ENCODE assay signal across 3 cellular contexts in the genomic region with DNA sequence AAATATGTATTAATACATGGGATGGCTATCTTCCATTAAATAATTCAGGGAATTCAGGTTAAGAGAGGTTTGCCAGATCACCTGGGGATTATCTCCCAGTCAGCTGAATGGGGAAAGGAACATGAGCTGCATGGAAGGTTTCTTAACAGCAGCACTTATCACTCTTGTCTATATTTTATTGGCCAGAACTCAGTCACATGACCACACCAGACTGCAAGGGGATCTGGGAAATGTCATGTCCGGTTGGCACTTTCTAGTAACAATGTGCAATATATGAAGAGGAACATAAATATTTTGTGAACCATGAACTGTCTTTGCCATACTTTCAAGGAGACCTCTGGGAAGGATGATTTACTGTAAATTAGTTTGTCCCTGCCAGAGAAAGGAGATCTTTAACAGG.
TF ChIP-seq lines count a peak whose summit lies in the region.

No MANE protein-coding gene starts in this region.

TF ChIP-seq in A549, 52 proteins besides CTCF, POLR2A, EP300 and RAD21:
- TF ChIP-seq USF2 (IDR thresholded peaks at IDR 0.05) (no peak), ESRRA (IDR thresholded peaks at IDR 0.05; ENCODE audit: borderline replicate concordance, low read length) (no peak), MAZ (IDR thresholded peaks at IDR 0.05; ENCODE audit: borderline replicate concordance, low read depth, low read length) (no peak), NPAS2 (CRISPR knock-in tag; IDR thresholded peaks at IDR 0.05; ENCODE audit: borderline replicate concordance) (no peak)

TF ChIP-seq in IMR-90, 13 proteins besides CTCF, POLR2A, EP300 and RAD21:
- TF ChIP-seq RCOR1 (IDR thresholded peaks at IDR 0.05; ENCODE audit: insufficient replicate concordance, low read length) (no peak), NFE2L2 (IDR thresholded peaks at IDR 0.05; ENCODE audit: low read depth, low read length) (no peak), CEBPB (IDR thresholded peaks at IDR 0.05; ENCODE audit: low read depth, low read length) (no peak), RFX5 (IDR thresholded peaks at IDR 0.05; ENCODE audit: low read depth, low read length) (no peak), USF2 (IDR thresholded peaks at IDR 0.05; ENCODE audit: low read depth, low read length) (no peak), FOS (IDR thresholded peaks at IDR 0.05; ENCODE audit: low read depth, low read length) (no peak), SMC3 (IDR thresholded peaks at IDR 0.05; ENCODE audit: low read depth, low read length) (no peak), ELK1 (IDR thresholded peaks at IDR 0.05; ENCODE audit: borderline replicate concordance, low read depth, low read length) (no peak), MXI1 (IDR thresholded peaks at IDR 0.05; ENCODE audit: borderline replicate concordance, low read depth, low read length) (no peak), MAFK (IDR thresholded peaks at IDR 0.05; ENCODE audit: low read depth, low read length) (no peak), BHLHE40 (IDR thresholded peaks at IDR 0.05; ENCODE audit: low read depth, low read length) (no peak), MAZ (IDR thresholded peaks at IDR 0.05; ENCODE audit: borderline replicate concordance, low read depth, low read length) (no peak), CHD1 (IDR thresholded peaks at IDR 0.05; ENCODE audit: low read depth, low read length) (no peak)

TF ChIP-seq in SK-N-SH treated with all-trans-retinoic acid at 6 μM for 48 hours, 23 proteins besides CTCF, POLR2A, EP300 and RAD21:
- TF ChIP-seq, protein P1, sequence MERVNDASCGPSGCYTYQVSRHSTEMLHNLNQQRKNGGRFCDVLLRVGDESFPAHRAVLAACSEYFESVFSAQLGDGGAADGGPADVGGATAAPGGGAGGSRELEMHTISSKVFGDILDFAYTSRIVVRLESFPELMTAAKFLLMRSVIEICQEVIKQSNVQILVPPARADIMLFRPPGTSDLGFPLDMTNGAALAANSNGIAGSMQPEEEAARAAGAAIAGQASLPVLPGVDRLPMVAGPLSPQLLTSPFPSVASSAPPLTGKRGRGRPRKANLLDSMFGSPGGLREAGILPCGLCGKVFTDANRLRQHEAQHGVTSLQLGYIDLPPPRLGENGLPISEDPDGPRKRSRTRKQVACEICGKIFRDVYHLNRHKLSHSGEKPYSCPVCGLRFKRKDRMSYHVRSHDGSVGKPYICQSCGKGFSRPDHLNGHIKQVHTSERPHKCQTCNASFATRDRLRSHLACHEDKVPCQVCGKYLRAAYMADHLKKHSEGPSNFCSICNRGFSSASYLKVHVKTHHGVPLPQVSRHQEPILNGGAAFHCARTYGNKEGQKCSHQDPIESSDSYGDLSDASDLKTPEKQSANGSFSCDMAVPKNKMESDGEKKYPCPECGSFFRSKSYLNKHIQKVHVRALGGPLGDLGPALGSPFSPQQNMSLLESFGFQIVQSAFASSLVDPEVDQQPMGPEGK (CRISPR knock-in tag; IDR thresholded peaks at IDR 0.05; ENCODE audit: borderline replicate concordance), result no peak
- TF ChIP-seq TCF4 (CRISPR knock-in tag; IDR thresholded peaks at IDR 0.05; ENCODE audit: borderline replicate concordance) (no peak), CSDC2 (CRISPR knock-in tag; IDR thresholded peaks at IDR 0.05) (0 out of 2 replicates have a peak, but pooled peaks have one; percentile 1)
- TF ChIP-seq, protein P2, sequence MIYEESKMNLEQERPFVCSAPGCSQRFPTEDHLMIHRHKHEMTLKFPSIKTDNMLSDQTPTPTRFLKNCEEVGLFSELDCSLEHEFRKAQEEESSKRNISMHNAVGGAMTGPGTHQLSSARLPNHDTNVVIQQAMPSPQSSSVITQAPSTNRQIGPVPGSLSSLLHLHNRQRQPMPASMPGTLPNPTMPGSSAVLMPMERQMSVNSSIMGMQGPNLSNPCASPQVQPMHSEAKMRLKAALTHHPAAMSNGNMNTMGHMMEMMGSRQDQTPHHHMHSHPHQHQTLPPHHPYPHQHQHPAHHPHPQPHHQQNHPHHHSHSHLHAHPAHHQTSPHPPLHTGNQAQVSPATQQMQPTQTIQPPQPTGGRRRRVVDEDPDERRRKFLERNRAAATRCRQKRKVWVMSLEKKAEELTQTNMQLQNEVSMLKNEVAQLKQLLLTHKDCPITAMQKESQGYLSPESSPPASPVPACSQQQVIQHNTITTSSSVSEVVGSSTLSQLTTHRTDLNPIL (CRISPR knock-in tag; IDR thresholded peaks at IDR 0.05; ENCODE audit: low read depth), result no peak
- TF ChIP-seq, protein P3, sequence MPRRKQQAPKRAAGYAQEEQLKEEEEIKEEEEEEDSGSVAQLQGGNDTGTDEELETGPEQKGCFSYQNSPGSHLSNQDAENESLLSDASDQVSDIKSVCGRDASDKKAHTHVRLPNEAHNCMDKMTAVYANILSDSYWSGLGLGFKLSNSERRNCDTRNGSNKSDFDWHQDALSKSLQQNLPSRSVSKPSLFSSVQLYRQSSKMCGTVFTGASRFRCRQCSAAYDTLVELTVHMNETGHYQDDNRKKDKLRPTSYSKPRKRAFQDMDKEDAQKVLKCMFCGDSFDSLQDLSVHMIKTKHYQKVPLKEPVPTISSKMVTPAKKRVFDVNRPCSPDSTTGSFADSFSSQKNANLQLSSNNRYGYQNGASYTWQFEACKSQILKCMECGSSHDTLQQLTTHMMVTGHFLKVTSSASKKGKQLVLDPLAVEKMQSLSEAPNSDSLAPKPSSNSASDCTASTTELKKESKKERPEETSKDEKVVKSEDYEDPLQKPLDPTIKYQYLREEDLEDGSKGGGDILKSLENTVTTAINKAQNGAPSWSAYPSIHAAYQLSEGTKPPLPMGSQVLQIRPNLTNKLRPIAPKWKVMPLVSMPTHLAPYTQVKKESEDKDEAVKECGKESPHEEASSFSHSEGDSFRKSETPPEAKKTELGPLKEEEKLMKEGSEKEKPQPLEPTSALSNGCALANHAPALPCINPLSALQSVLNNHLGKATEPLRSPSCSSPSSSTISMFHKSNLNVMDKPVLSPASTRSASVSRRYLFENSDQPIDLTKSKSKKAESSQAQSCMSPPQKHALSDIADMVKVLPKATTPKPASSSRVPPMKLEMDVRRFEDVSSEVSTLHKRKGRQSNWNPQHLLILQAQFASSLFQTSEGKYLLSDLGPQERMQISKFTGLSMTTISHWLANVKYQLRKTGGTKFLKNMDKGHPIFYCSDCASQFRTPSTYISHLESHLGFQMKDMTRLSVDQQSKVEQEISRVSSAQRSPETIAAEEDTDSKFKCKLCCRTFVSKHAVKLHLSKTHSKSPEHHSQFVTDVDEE (CRISPR knock-in tag; IDR thresholded peaks at IDR 0.05), result no peak
